ENCODE assay signal across 10 cellular contexts in genomic region chr3:149340310-149340933, GRCh38. TPM values are rescaled to one million over a fixed set of nuclear protein-coding genes. Genes with fewer than 3 reads are reported as not detected.
A peak's percentile ranks its signal among the peaks of the same experiment; 100 is the strongest.
DNase-seq lines count a peak whose midpoint lies in the region; ATAC-seq and TF ChIP-seq lines count a peak whose summit lies in the region.
"Had no signal": no experiment of that assay in that cellular context is flagged by ENCODE, and none has a peak within 500 bp of the region (broad histone marks: within the 10 kb centered on the region; RNA-seq: fewer than 3 reads in every experiment).

No MANE protein-coding gene starts in this region.

- intact Hi-C loops in sciatic nerve (cut with DNase I), result no loop called here

- H3K27ac ChIP-seq in Peyer's patch (peak overlapping the region in 3 of 4 donors; percentile 40 to 64 (median 63)), foreskin keratinocyte (no peak overlapping the region)

- H3K9me3 ChIP-seq in Peyer's patch, result no peaks in the 10 kb centered on the region

- ATAC-seq in foreskin keratinocyte (peak; percentile 18), sciatic nerve (peak; percentile 82), GM19395 (IDR thresholded peaks at IDR 0.05; ENCODE audit: unreplicated experiment) (no peak), HG03108 (IDR thresholded peaks at IDR 0.05; ENCODE audit: unreplicated experiment) (no peak)

- H3K27me3 ChIP-seq in Peyer's patch (no peaks in the 10 kb centered on the region), foreskin keratinocyte (no peaks in the 10 kb centered on the region)

- H3K36me3 ChIP-seq in Peyer's patch, result no peaks in the 10 kb centered on the region

- no peak for TF ChIP-seq POLR2A in Peyer's patch (IDR thresholded peaks at IDR 0.05)

- H3K4me3 ChIP-seq in Peyer's patch, result no peak overlapping the region

- DNase-seq in GM03348 (ENCODE audit: low spot score), result peak; percentile 12
- no peak for DNase-seq in Peyer's patch
- DNase-seq in foreskin keratinocyte, result peak in 1 of 2 donors; percentile 66
- no peak for DNase-seq in sciatic nerve (ENCODE audit: low spot score)
- DNase-seq in effector CD8-positive, alpha-beta T cell (lab: John Stamatoyannopoulos, UW), result no peak
- DNase-seq in NCI-H2227 (lab: John Stamatoyannopoulos, UW; ENCODE audit: unreplicated experiment), result no peak
- DNase-seq: activated CD4-positive, alpha-beta T cell treated with anti-CD3 and anti-CD28 coated beads, Interleukin-2, amount 10 ng/mL, durations not matched to agents 7 days and 5 days had no signal

- H3K4me1 ChIP-seq in Peyer's patch, result peaks cover 0 to 5% (median 2%) of the 10 kb centered on the region in 4 donors
- H3K4me1 ChIP-seq in foreskin keratinocyte, result peaks cover 31% of the 10 kb centered on the region

- TF ChIP-seq CTCF in Peyer's patch (IDR thresholded peaks at IDR 0.05), result no peak
- TF ChIP-seq CTCF in foreskin keratinocyte (conservative IDR thresholded peaks at IDR 0.05), result no peak

RNA-seq across cellular contexts. Expression of gene TM4SF18, which starts 7.0 kb away (rescaled TPM):
- 1 to 10 TPM; 1.1 to 6.6 (median 3.3) TPM for total RNA-seq in Peyer's patch
- total RNA-seq in foreskin keratinocyte, result not detected in 2 replicates
- polyA plus RNA-seq in foreskin keratinocyte, result not detected in 2 replicates
- total RNA-seq in sciatic nerve, result 11.8 TPM
- total RNA-seq: activated CD4-positive, alpha-beta T cell treated with anti-CD3 and anti-CD28 coated beads, Interleukin-2, amount 10 ng/mL, durations not matched to agents 7 days and 5 days had no signal
- polyA plus RNA-seq: IgD-negative memory B cell had no signal

RNA-seq across cellular contexts. Expression of gene TM4SF1, which starts 37.0 kb away (rescaled TPM):
- total RNA-seq in Peyer's patch (10 to 100 TPM; 15.2 to 55.3 (median 25.8) TPM), foreskin keratinocyte (79.5 and 87.6 TPM in 2 replicates), sciatic nerve (149 TPM)
- polyA plus RNA-seq in foreskin keratinocyte, result 69.3 and 72.8 TPM in 2 replicates
- total RNA-seq: activated CD4-positive, alpha-beta T cell treated with anti-CD3 and anti-CD28 coated beads, Interleukin-2, amount 10 ng/mL, durations not matched to agents 7 days and 5 days had no signal
- polyA plus RNA-seq: IgD-negative memory B cell had no signal

Comparison
In these comparisons a context has a peak if more than half of its experiments do, and no peak if none do; other contexts are left out.
1. ATAC-seq: peak in foreskin keratinocyte (single experiment) and sciatic nerve (single experiment); none in GM19395 (single experiment) and HG03108 (single experiment).